8 cellular contexts compared by ENCODE assay signal in the genomic region with DNA sequence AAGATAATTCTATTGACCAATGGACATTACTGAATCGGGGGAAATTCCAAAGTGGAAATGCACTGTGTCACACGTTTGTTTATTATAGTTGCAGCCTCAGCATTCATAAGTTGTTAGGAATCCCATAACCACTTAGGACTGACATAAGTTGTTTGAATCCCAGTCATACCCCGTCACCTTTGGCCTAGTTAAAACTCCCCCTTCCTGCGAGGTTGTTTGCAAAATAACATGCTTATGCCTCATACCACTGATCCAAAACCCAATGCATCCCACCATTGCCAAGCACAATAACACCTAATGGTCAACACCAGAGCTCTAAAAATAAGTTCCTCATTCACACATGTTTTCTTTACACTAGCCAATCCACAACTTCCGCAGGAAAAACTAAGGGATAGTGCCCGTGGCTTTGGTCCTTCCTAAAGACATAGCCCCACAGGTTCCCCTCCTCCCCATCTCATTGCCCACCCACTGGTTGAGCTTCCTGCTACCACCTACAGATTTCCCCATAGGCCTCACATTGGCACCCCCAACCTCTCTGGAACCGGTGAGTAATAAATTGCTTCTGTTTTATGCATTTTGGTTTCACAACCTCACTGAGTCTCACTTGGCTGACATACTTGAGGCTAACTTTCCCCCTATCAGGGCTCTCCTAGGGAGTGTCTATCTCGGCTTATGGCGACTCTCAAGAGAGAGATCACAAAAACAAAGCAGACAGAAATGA. TPM values are rescaled to one million over a fixed set of nuclear protein-coding genes. Genes with fewer than 3 reads are reported as not detected.
DNase-seq lines count a peak whose midpoint lies in the region; ATAC-seq and TF ChIP-seq lines count a peak whose summit lies in the region.

No MANE protein-coding gene starts in this region.

- no peaks in the 10 kb centered on the region for H3K27me3 ChIP-seq in MG63
- H3K27me3 ChIP-seq in transverse colon: no peaks in the 10 kb centered on the region

- no peak overlapping the region for H3K27ac ChIP-seq in transverse colon

- ATAC-seq in GM18505 (IDR thresholded peaks at IDR 0.05; ENCODE audit: unreplicated experiment): peak; percentile 99
- peak; percentile 98 for ATAC-seq in GM21723 (IDR thresholded peaks at IDR 0.05; ENCODE audit: unreplicated experiment)

- no peaks in the 10 kb centered on the region for H3K4me1 ChIP-seq in transverse colon

- no peak for TF ChIP-seq CTCF in transverse colon (IDR thresholded peaks at IDR 0.05)

- TF ChIP-seq POLR2A in GM18505 (IDR thresholded peaks at IDR 0.05; ENCODE audit: borderline replicate concordance, extremely low read depth, insufficient read depth, insufficient read length): no peak
- TF ChIP-seq POLR2A in transverse colon (IDR thresholded peaks at IDR 0.05): no peak
- no peak for TF ChIP-seq POLR2A in erythroblast (IDR thresholded peaks at IDR 0.05; ENCODE audit: low read length)

- in situ Hi-C loops in transverse colon (cut with MboI; ENCODE audit: low pct_ligation_motif_present in 1 of 4, low pct_unique_long_range_greater_than_20kb in 1 of 4, low sequenced_read_pairs in 3 of 4): loop anchor here in 2 of 4 donors (10.0 to 25.0 kb wide), 2 partner anchors 441 to 686 kb away; no protein-coding TSS in a partner anchor

- 0 out of 2 replicates have a peak, but pooled peaks cover 5% of the 10 kb centered on the region for H3K36me3 ChIP-seq in MG63
- H3K36me3 ChIP-seq in transverse colon: no peaks in the 10 kb centered on the region

- no peaks in the 10 kb centered on the region for H3K9me3 ChIP-seq in MG63
- H3K9me3 ChIP-seq in transverse colon: no peaks in the 10 kb centered on the region

- no peak for TF ChIP-seq EP300 in transverse colon (IDR thresholded peaks at IDR 0.05; ENCODE audit: low read depth)

- DNase-seq in MG63: peak; percentile 96
- DNase-seq in iris pigment epithelial cell (ENCODE audit: low read depth): peak; percentile 96
- DNase-seq in transverse colon: no peak
- DNase-seq in amygdala (lab: John Stamatoyannopoulos, UW): no peak
- no peak for DNase-seq in ureter (ENCODE audit: low spot score)
- DNase-seq in erythroblast (lab: John Stamatoyannopoulos, UW): no peak

- intact Hi-C loops in transverse colon (cut with DNase I; ENCODE audit: low total_unique reads): loop anchor here (10.0 kb wide), 1 partner anchor 441 kb away; no protein-coding TSS in a partner anchor

- WGBS in transverse colon (ENCODE audit: low coverage in 1 of 2), 2 donors: 51 to 52% methylated on average over 6 to 9 of the region's 9 CpGs

- H3K4me3 ChIP-seq in MG63: no peak overlapping the region
- no peak overlapping the region for H3K4me3 ChIP-seq in transverse colon

RNA-seq across cellular contexts. Expression of a gene that starts 42.3 kb away (rescaled TPM):
- total RNA-seq in MG63 (2014; rRNA removed; shearing (Covaris generic); ENCODE audit: low replicate concordance): 1.9 and 2.2 TPM in 2 replicates
- 1 to 10 TPM in 3 of 4 donors, not detected in 1; 2.2 to 5.6 (median 2.7) TPM for total RNA-seq in transverse colon
- not detected for total RNA-seq in ureter

RNA-seq across cellular contexts. Expression of a gene that starts 46.7 kb away (rescaled TPM):
- 38.1 and 40.0 TPM in 2 replicates for total RNA-seq in MG63 (2014; rRNA removed; shearing (Covaris generic); ENCODE audit: low replicate concordance)
- total RNA-seq in transverse colon (10 to 100 TPM; 13.9 to 26.8 (median 17.4) TPM), ureter (19.7 TPM)

Comparison
In these comparisons a context has a peak if more than half of its experiments do, and no peak if none do; other contexts are left out.
1. DNase-seq: peak in MG63 (single experiment) and iris pigment epithelial cell (single experiment); none in transverse colon (single experiment), amygdala (0 of 56), ureter (single experiment) and erythroblast (0 of 2).